In genomic region chr10:118754556-118755423, GRCh38 we compare ENCODE assay signal across 8 cellular contexts. TPM values are rescaled to one million over a fixed set of nuclear protein-coding genes. Genes with fewer than 3 reads are reported as not detected.
DNase-seq lines count a peak whose midpoint lies in the region; ATAC-seq and TF ChIP-seq lines count a peak whose summit lies in the region.

Gene CACUL1 (minus strand): TSS chr10:118754970. CDS start chr10:118754762, 208 bp downstream.

- H3K4me1 ChIP-seq in testis: peaks cover 13% of the 10 kb centered on the region

- DNase-seq in NCI-H1092 treated with DMSO at 0.1 percent for 48 hours (lab: John Stamatoyannopoulos, UW): peak; percentile 98
- peak; percentile 97 for DNase-seq in SKM-1 (lab: John Stamatoyannopoulos, UW; ENCODE audit: unreplicated experiment)
- peak; percentile 99 to 100 for DNase-seq in activated naive CD4-positive, alpha-beta T cell treated with anti-CD3 and anti-CD28 coated beads, Interleukin-2, amount 50 U/mL, for 72 hours (ENCODE audit: low spot score in 2 of 2)
- peak; percentile 100 for DNase-seq in glomerular visceral epithelial cell (ENCODE audit: extremely low spot score)
- peak; percentile 99 for DNase-seq in omental fat pad (ENCODE audit: low spot score)
- DNase-seq in testis: peak; percentile 100

- H3K4me3 ChIP-seq in GM08714 (ENCODE audit: low read length) (peak within 1 kb of the TSS; percentile 77), testis (peak within 1 kb of the TSS; percentile 79 to 100)

- peak within 1 kb of the TSS; percentile 94 to 97 for H3K27ac Mint-ChIP-seq in activated naive CD4-positive, alpha-beta T cell treated with anti-CD3 and anti-CD28 coated beads, Interleukin-2, amount 50 U/mL, for 72 hours

- peak; percentile 95 for ATAC-seq in HG02610 (IDR thresholded peaks at IDR 0.05; ENCODE audit: unreplicated experiment)
- peak; percentile 96 to 99 for ATAC-seq in activated naive CD4-positive, alpha-beta T cell treated with anti-CD3 and anti-CD28 coated beads, Interleukin-2, amount 50 U/mL, for 72 hours
- peak; percentile 99 for ATAC-seq in omental fat pad (ENCODE audit: low FRiP score)

- TF ChIP-seq CTCF in omental fat pad (IDR thresholded peaks at IDR 0.05) (no peak), testis (IDR thresholded peaks at IDR 0.05) (no peak)

- peak within 1 kb of the TSS; percentile 91 to 93 for H3K27ac ChIP-seq in testis

- intact Hi-C loops in testis (cut with DNase I; ENCODE audit: low total_unique reads): no loop called here

- 0% methylated on average over 39 to 81 of the region's 87 CpGs for WGBS in testis, 2 donors

- TF ChIP-seq POLR2A in testis (IDR thresholded peaks at IDR 0.05): peak; percentile 36

- no peaks in the 10 kb centered on the region for H3K9me3 Mint-ChIP-seq in activated naive CD4-positive, alpha-beta T cell treated with anti-CD3 and anti-CD28 coated beads, Interleukin-2, amount 50 U/mL, for 72 hours

- peaks cover 8% of the 10 kb centered on the region in 2 donors for H3K36me3 Mint-ChIP-seq in activated naive CD4-positive, alpha-beta T cell treated with anti-CD3 and anti-CD28 coated beads, Interleukin-2, amount 50 U/mL, for 72 hours

- no peaks in the 10 kb centered on the region for H3K36me3 ChIP-seq in testis (ENCODE audit: low read depth, missing control alignments)

- no peaks in the 10 kb centered on the region for H3K9me3 ChIP-seq in testis

- no peaks in the 10 kb centered on the region for H3K27me3 ChIP-seq in testis

RNA-seq across cellular contexts. Expression of gene CACUL1, which starts in this region (rescaled TPM):
- 10 to 100 TPM; 22.5 to 29.4 TPM for total RNA-seq in activated naive CD4-positive, alpha-beta T cell treated with anti-CD3 and anti-CD28 coated beads, Interleukin-2, amount 50 U/mL, for 72 hours
- total RNA-seq in omental fat pad: 10 to 100 TPM; 36.4 to 46.3 (median 41.9) TPM
- 10 to 100 TPM; 62.6 to 72.0 TPM for total RNA-seq in testis
- 60.1 TPM for polyA plus RNA-seq in testis (ENCODE audit: insufficient read depth, low read depth, low replicate concordance)

Comparison
In these comparisons a context has a peak if more than half of its experiments do, and no peak if none do; other contexts are left out.
1. Peak in every context shown above with its lines: DNase-seq, ATAC-seq, H3K4me3 ChIP-seq and H3K27ac ChIP-seq.